1 cellular context compared by ENCODE assay signal in genomic region chr4:78544681-78545080, GRCh38.
TF ChIP-seq lines count a peak whose summit lies in the region.

No MANE protein-coding gene starts in this region.

TF ChIP-seq in HepG2, 621 proteins besides CTCF, POLR2A, EP300 and RAD21 (continued from another document):
- no peak for TF ChIP-seq ZNF329 (CRISPR knock-in tag; IDR thresholded peaks at IDR 0.05; ENCODE audit: low read depth)
- TF ChIP-seq MXI1 (IDR thresholded peaks at IDR 0.05; ENCODE audit: borderline replicate concordance, low read depth, low read length), result no peak
- 0 out of 2 replicates have a peak, but pooled peaks have one; percentile 6 for TF ChIP-seq MAFF (IDR thresholded peaks at IDR 0.05; ENCODE audit: low read depth, low read length)
